ENCODE assay signal across 23 cellular contexts in the genomic region with DNA sequence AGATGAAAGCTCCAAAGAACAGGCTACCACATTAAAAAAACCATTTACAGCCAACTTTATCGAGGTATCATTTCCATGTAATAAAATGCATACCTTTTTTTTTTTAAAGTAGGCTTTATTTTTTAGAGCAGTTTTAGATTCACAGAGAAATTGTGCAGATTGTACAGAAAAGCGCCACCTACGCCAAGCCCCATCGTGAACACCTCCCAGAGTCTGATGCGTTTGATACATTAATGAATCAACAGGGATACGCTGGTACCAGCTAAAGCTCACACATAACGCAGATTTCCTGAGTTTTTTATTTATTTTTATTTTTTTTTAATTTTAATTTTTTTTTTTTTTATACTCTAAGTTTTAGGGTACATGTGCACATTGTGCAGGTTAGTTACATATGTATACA.
"Had no signal": no experiment of that assay in that cellular context is flagged by ENCODE, and none has a peak within 500 bp of the region (broad histone marks: within the 10 kb centered on the region; RNA-seq: fewer than 3 reads in every experiment).

No MANE protein-coding gene starts in this region.

- H3K4me1 Mint-ChIP-seq: central memory CD8-positive, alpha-beta T cell had no signal

- H3K27ac Mint-ChIP-seq: activated T-cell treated with anti-CD3 and anti-CD28 coated beads, Interleukin-2, amount 50 U/mL, for 24 hours; activated T-helper 2 cell treated with anti-CD3 and anti-CD28 coated beads, Interferon-gamma antibody, Interleukin-2, Interleukin-4, amounts not matched to agents 10 μg/mL and 5 μg/mL and 100 μg/mL, durations not matched to agents 14 hours and 24 hours and 36 hours had no signal

- H3K9me3 ChIP-seq: breast epithelium, colonic mucosa, heart right ventricle, lower lobe of right lung, mucosa of descending colon, ovary, prostate gland, right atrium auricular region, spleen, transverse colon had no signal

- H3K9me3 Mint-ChIP-seq: activated T-cell treated with anti-CD3 and anti-CD28 coated beads, Interleukin-2, amount 50 U/mL, for 24 hours; activated T-helper 2 cell treated with anti-CD3 and anti-CD28 coated beads, Interferon-gamma antibody, Interleukin-2, Interleukin-4, amounts not matched to agents 10 μg/mL and 5 μg/mL and 100 μg/mL, durations not matched to agents 14 hours and 24 hours and 36 hours; central memory CD8-positive, alpha-beta T cell had no signal

- H3K27me3 ChIP-seq: breast epithelium, colonic mucosa, dorsolateral prefrontal cortex, heart right ventricle, ovary, right atrium auricular region, spleen, transverse colon had no signal

- DNase-seq: activated CD4-positive, alpha-beta T cell treated with anti-CD3 and anti-CD28 coated beads for 1 hour; activated CD4-positive, alpha-beta T cell treated with anti-CD3 and anti-CD28 coated beads, Interleukin-2, amount 50 U/mL, for 1 hour; activated naive CD4-positive, alpha-beta T cell; heart right ventricle; stimulated activated CD4-positive, alpha-beta T cell treated with anti-CD3 and anti-CD28 coated beads, Interleukin-4, amount 100 ng/mL, for 1 hour; stimulated activated naive CD4-positive, alpha-beta T cell treated with Interleukin-2 at 50 U/mL for 16 hours; T-helper 1 cell; T-helper 9 cell had no signal

- H3K4me3 ChIP-seq: colonic mucosa, dorsolateral prefrontal cortex, heart right ventricle, lower lobe of right lung, mucosa of descending colon, ovary, prostate gland, right atrium auricular region, spleen, transverse colon had no signal

- H3K36me3 ChIP-seq: breast epithelium, colonic mucosa, heart right ventricle, lower lobe of right lung, ovary, prostate gland, right atrium auricular region, spleen, transverse colon had no signal

- ATAC-seq: heart right ventricle, lower lobe of right lung, mucosa of descending colon, SK-N-SH treated with all-trans-retinoic acid at 6 μM for 48 hours had no signal

- H3K4me1 ChIP-seq: breast epithelium, colonic mucosa, heart right ventricle, lower lobe of right lung, prostate gland, right atrium auricular region had no signal

- H3K27me3 Mint-ChIP-seq: activated T-cell treated with anti-CD3 and anti-CD28 coated beads, Interleukin-2, amount 50 U/mL, for 24 hours; central memory CD8-positive, alpha-beta T cell had no signal

- H3K4me3 Mint-ChIP-seq: activated T-cell treated with anti-CD3 and anti-CD28 coated beads, Interleukin-2, amount 50 U/mL, for 24 hours; central memory CD8-positive, alpha-beta T cell had no signal

- H3K27ac ChIP-seq: breast epithelium, colonic mucosa, dorsolateral prefrontal cortex, epithelial cell of prostate, heart right ventricle, lower lobe of right lung, ovary, prostate gland, right atrium auricular region had no signal
